Comparison of ENCODE assay signal across 8 cellular contexts in genomic region chr3:72346526-72346926, GRCh38.
DNase-seq lines count a peak whose midpoint lies in the region; ATAC-seq and TF ChIP-seq lines count a peak whose summit lies in the region.

No MANE protein-coding gene starts in this region.

- peaks cover 33 to 57% (median 42%) of the 10 kb centered on the region in 4 donors for H3K4me1 Mint-ChIP-seq in CD4-positive, alpha-beta memory T cell
- H3K4me1 Mint-ChIP-seq in natural killer cell treated with Interleukin-12 subunit alpha and Interleukin-12 subunit beta and Interleukin-15 and Interleukin-18, amount 100 ng/mL, for 72 hours (ENCODE audit: low read depth in 2 of 2) = peaks cover 41 to 58% of the 10 kb centered on the region in 2 donors

- peak overlapping the region; percentile 54 to 93 (median 69) for H3K27ac Mint-ChIP-seq in CD4-positive, alpha-beta memory T cell
- peak overlapping the region in 1 of 2 donors; percentile 2 for H3K27ac Mint-ChIP-seq in natural killer cell treated with Interleukin-12 subunit alpha and Interleukin-12 subunit beta and Interleukin-15 and Interleukin-18, amount 100 ng/mL, for 72 hours

- no peaks in the 10 kb centered on the region for H3K36me3 ChIP-seq in CD4-positive, alpha-beta memory T cell (ENCODE audit: insufficient read depth, low read length)

- no peak overlapping the region for H3K4me3 ChIP-seq in CD4-positive, alpha-beta memory T cell (ENCODE audit: low read length in 2 of 2)
- H3K4me3 ChIP-seq in cardiac fibroblast (replicated peaks in 1 of 2; ENCODE audit: low read depth in 2 of 2, low read length in 2 of 2) = no peak overlapping the region

- in situ Hi-C loops in KBM-7 (cut with MboI; ENCODE audit: low pct_unique_long_range_greater_than_20kb, low sequenced_read_pairs) = no loop called here

- no peaks in the 10 kb centered on the region for H3K9me3 ChIP-seq in CD4-positive, alpha-beta memory T cell (ENCODE audit: control insufficient read depth in 1 of 2, low read length in 2 of 2)

- TF ChIP-seq CTCF in cardiac fibroblast (IDR thresholded peaks at IDR 0.05; ENCODE audit: low read depth, low read length) = no peak

- intact Hi-C loops in CD4-positive, alpha-beta memory T cell (cut with micrococcal nuclease) = loop anchor here (10.0 kb wide), 1 partner anchor 98 kb away; the partner anchor contains the start of gene RYBP

- peaks cover 58% of the 10 kb centered on the region for H3K4me1 ChIP-seq in CD4-positive, alpha-beta memory T cell (ENCODE audit: insufficient read depth, low read length)

- DNase-seq in CD4-positive, alpha-beta memory T cell = peak in 1 of 5 donors; percentile 29
- DNase-seq in KBM-7 (peak; percentile 90), cardiac fibroblast (ENCODE audit: low read depth in 2 of 2) (peak; percentile 96 to 99), UCSD-AML1 (lab: John Stamatoyannopoulos, UW; ENCODE audit: unreplicated experiment) (no peak), NCI-H1436 (lab: John Stamatoyannopoulos, UW) (no peak), hypothalamus (lab: John Stamatoyannopoulos, UW) (no peak)
- DNase-seq in natural killer cell treated with Interleukin-12 subunit alpha and Interleukin-12 subunit beta and Interleukin-15 and Interleukin-18, amount 100 ng/mL, for 72 hours (ENCODE audit: low spot score) = no peak

- no peaks in the 10 kb centered on the region for H3K27me3 ChIP-seq in CD4-positive, alpha-beta memory T cell (ENCODE audit: insufficient read depth, low read length)

- no peaks in the 10 kb centered on the region for H3K27me3 Mint-ChIP-seq in CD4-positive, alpha-beta memory T cell
- peaks cover 0 to 3% of the 10 kb centered on the region in 2 donors for H3K27me3 Mint-ChIP-seq in natural killer cell treated with Interleukin-12 subunit alpha and Interleukin-12 subunit beta and Interleukin-15 and Interleukin-18, amount 100 ng/mL, for 72 hours

- no peak overlapping the region for H3K27ac ChIP-seq in CD4-positive, alpha-beta memory T cell (ENCODE audit: low read depth, low read length)

- peak; percentile 45 to 65 for ATAC-seq in natural killer cell treated with Interleukin-12 subunit alpha and Interleukin-12 subunit beta and Interleukin-15 and Interleukin-18, amount 100 ng/mL, for 72 hours
- no peak for ATAC-seq in HG02610 (IDR thresholded peaks at IDR 0.05; ENCODE audit: unreplicated experiment)

- no peaks in the 10 kb centered on the region for H3K9me3 Mint-ChIP-seq in CD4-positive, alpha-beta memory T cell
- H3K9me3 Mint-ChIP-seq in natural killer cell treated with Interleukin-12 subunit alpha and Interleukin-12 subunit beta and Interleukin-15 and Interleukin-18, amount 100 ng/mL, for 72 hours = no peaks in the 10 kb centered on the region

- POLR2A ChIA-PET in CD4-positive, alpha-beta memory T cell (lab: Charles Lee; ENCODE audit: partially characterized antibody) = interaction anchor here (1.1 kb wide), 1 partner anchor 470 kb away, joined by 3 read pairs; no protein-coding TSS in a partner anchor

- CTCF ChIA-PET in CD4-positive, alpha-beta memory T cell (lab: Charles Lee; ENCODE audit: partially characterized antibody) = no interaction called here

- no peaks in the 10 kb centered on the region for H3K36me3 Mint-ChIP-seq in CD4-positive, alpha-beta memory T cell
- H3K36me3 Mint-ChIP-seq in natural killer cell treated with Interleukin-12 subunit alpha and Interleukin-12 subunit beta and Interleukin-15 and Interleukin-18, amount 100 ng/mL, for 72 hours = no peaks in the 10 kb centered on the region

- peak overlapping the region in 5 of 8 donors; percentile 7 to 77 (median 26) for H3K4me3 Mint-ChIP-seq in CD4-positive, alpha-beta memory T cell
- peak overlapping the region; percentile 48 for H3K4me3 Mint-ChIP-seq in natural killer cell treated with Interleukin-12 subunit alpha and Interleukin-12 subunit beta and Interleukin-15 and Interleukin-18, amount 100 ng/mL, for 72 hours

Comparison
In these comparisons a context has a peak if more than half of its experiments do, and no peak if none do; other contexts are left out.
1. DNase-seq: peak in KBM-7 (single experiment) and cardiac fibroblast (2 of 2); none in natural killer cell treated with Interleukin-12 subunit alpha and Interleukin-12 subunit beta and Interleukin-15 and Interleukin-18, amount 100 ng/mL, for 72 hours (single experiment), UCSD-AML1 (single experiment), NCI-H1436 (single experiment) and hypothalamus (0 of 51).